Comparison of ENCODE assay signal across 1 cellular context in the genomic region with DNA sequence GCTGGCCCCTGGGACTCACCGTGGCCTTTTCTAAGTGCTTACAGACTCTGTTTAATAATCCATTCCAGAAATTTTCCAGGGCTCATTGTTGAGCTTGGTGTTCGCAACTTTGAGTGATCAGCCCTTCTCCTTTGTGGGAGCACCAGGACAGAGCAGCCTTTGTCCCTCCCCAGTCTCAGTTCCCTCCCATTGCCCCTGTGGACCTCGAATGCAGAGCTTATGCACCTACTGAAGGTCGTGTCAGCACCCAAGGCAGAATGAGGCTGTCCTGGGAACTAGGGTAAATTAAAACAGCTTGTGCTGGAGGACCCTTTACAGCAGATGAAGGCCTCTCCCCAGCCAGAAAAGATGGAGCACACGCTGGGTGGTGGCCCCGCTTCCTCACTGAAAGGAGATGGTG.
TF ChIP-seq lines count a peak whose summit lies in the region.
"Not testable (repeated sequence)": the region's sequence is repeated elsewhere in the genome, so short reads cannot be mapped to it uniquely, and the experiment has no call there.

No MANE protein-coding gene starts in this region.

TF ChIP-seq in HepG2, 621 proteins besides CTCF, POLR2A, EP300 and RAD21 (continued from another document and continues in another):
- TF ChIP-seq, protein P1, sequence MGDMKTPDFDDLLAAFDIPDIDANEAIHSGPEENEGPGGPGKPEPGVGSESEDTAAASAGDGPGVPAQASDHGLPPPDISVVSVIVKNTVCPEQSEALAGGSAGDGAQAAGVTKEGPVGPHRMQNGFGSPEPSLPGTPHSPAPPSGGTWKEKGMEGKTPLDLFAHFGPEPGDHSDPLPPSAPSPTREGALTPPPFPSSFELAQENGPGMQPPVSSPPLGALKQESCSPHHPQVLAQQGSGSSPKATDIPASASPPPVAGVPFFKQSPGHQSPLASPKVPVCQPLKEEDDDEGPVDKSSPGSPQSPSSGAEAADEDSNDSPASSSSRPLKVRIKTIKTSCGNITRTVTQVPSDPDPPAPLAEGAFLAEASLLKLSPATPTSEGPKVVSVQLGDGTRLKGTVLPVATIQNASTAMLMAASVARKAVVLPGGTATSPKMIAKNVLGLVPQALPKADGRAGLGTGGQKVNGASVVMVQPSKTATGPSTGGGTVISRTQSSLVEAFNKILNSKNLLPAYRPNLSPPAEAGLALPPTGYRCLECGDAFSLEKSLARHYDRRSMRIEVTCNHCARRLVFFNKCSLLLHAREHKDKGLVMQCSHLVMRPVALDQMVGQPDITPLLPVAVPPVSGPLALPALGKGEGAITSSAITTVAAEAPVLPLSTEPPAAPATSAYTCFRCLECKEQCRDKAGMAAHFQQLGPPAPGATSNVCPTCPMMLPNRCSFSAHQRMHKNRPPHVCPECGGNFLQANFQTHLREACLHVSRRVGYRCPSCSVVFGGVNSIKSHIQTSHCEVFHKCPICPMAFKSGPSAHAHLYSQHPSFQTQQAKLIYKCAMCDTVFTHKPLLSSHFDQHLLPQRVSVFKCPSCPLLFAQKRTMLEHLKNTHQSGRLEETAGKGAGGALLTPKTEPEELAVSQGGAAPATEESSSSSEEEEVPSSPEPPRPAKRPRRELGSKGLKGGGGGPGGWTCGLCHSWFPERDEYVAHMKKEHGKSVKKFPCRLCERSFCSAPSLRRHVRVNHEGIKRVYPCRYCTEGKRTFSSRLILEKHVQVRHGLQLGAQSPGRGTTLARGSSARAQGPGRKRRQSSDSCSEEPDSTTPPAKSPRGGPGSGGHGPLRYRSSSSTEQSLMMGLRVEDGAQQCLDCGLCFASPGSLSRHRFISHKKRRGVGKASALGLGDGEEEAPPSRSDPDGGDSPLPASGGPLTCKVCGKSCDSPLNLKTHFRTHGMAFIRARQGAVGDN (CRISPR knock-in tag; IDR thresholded peaks at IDR 0.05): peak; percentile 53
- peak; percentile 54; the same call in 1 of the 2 replicates for TF ChIP-seq HDAC2 (CRISPR knock-in tag; IDR thresholded peaks at IDR 0.05)
- TF ChIP-seq FOXA1 (IDR thresholded peaks at IDR 0.05); HNF1A (IDR thresholded peaks at IDR 0.05; ENCODE audit: low read depth); NR2F6 (IDR thresholded peaks at IDR 0.05): not testable (repeated sequence)
- TF ChIP-seq FOXA1 (CRISPR knock-in tag; IDR thresholded peaks at IDR 0.05): 0 out of 2 replicates have a peak, but pooled peaks have one; percentile 27
- 0 out of 2 replicates have a peak, but pooled peaks have one; percentile 30 for TF ChIP-seq ZNF614 (CRISPR knock-in tag; IDR thresholded peaks at IDR 0.05; ENCODE audit: borderline replicate concordance)
- TF ChIP-seq DMAP1 (CRISPR knock-in tag; IDR thresholded peaks at IDR 0.05): peak; percentile 43; the same call in 1 of the 2 replicates
- TF ChIP-seq ZNF124 (CRISPR knock-in tag; IDR thresholded peaks at IDR 0.05): 0 out of 2 replicates have a peak, but pooled peaks have one; percentile 17
- TF ChIP-seq ZGPAT (CRISPR knock-in tag; IDR thresholded peaks at IDR 0.05): peak; percentile 27; the same call in 1 of the 2 replicates
- TF ChIP-seq KAT8 (CRISPR knock-in tag; IDR thresholded peaks at IDR 0.05): 0 out of 2 replicates have a peak, but pooled peaks have one; percentile 31
- TF ChIP-seq ZNF644 (CRISPR knock-in tag; IDR thresholded peaks at IDR 0.05; ENCODE audit: low read depth): peak; percentile 57; the same call in 1 of the 2 replicates
- TF ChIP-seq HNF4A (CRISPR knock-in tag; IDR thresholded peaks at IDR 0.05): peak; percentile 74
- peak; percentile 22; the same call in 1 of the 2 replicates for TF ChIP-seq HNF1A (CRISPR knock-in tag; IDR thresholded peaks at IDR 0.05; ENCODE audit: borderline replicate concordance)
- TF ChIP-seq SP5 (CRISPR knock-in tag; IDR thresholded peaks at IDR 0.05; ENCODE audit: borderline replicate concordance, low read depth): peak; percentile 41
- peak; percentile 39; the same call in 1 of the 2 replicates for TF ChIP-seq SAP130 (CRISPR knock-in tag; IDR thresholded peaks at IDR 0.05; ENCODE audit: low read depth)
- TF ChIP-seq TEAD3 (CRISPR knock-in tag; optimal IDR thresholded peaks at IDR 0.05; ENCODE audit: borderline replicate concordance): peak; percentile 32
- 0 out of 2 replicates have a peak, but pooled peaks have one; percentile 53 for TF ChIP-seq ZSCAN21 (CRISPR knock-in tag; IDR thresholded peaks at IDR 0.05; ENCODE audit: borderline replicate concordance)
- TF ChIP-seq THRA (CRISPR knock-in tag; IDR thresholded peaks at IDR 0.05; ENCODE audit: borderline replicate concordance): 0 out of 2 replicates have a peak, but pooled peaks have one; percentile 28
- TF ChIP-seq, protein P2, sequence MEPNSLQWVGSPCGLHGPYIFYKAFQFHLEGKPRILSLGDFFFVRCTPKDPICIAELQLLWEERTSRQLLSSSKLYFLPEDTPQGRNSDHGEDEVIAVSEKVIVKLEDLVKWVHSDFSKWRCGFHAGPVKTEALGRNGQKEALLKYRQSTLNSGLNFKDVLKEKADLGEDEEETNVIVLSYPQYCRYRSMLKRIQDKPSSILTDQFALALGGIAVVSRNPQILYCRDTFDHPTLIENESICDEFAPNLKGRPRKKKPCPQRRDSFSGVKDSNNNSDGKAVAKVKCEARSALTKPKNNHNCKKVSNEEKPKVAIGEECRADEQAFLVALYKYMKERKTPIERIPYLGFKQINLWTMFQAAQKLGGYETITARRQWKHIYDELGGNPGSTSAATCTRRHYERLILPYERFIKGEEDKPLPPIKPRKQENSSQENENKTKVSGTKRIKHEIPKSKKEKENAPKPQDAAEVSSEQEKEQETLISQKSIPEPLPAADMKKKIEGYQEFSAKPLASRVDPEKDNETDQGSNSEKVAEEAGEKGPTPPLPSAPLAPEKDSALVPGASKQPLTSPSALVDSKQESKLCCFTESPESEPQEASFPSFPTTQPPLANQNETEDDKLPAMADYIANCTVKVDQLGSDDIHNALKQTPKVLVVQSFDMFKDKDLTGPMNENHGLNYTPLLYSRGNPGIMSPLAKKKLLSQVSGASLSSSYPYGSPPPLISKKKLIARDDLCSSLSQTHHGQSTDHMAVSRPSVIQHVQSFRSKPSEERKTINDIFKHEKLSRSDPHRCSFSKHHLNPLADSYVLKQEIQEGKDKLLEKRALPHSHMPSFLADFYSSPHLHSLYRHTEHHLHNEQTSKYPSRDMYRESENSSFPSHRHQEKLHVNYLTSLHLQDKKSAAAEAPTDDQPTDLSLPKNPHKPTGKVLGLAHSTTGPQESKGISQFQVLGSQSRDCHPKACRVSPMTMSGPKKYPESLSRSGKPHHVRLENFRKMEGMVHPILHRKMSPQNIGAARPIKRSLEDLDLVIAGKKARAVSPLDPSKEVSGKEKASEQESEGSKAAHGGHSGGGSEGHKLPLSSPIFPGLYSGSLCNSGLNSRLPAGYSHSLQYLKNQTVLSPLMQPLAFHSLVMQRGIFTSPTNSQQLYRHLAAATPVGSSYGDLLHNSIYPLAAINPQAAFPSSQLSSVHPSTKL (CRISPR knock-in tag; IDR thresholded peaks at IDR 0.05): peak; percentile 38; the same call in 1 of the 2 replicates
- TF ChIP-seq TFDP1 (CRISPR knock-in tag; IDR thresholded peaks at IDR 0.05; ENCODE audit: borderline replicate concordance): peak; percentile 76; the same call in 1 of the 2 replicates
- TF ChIP-seq, protein P3, sequence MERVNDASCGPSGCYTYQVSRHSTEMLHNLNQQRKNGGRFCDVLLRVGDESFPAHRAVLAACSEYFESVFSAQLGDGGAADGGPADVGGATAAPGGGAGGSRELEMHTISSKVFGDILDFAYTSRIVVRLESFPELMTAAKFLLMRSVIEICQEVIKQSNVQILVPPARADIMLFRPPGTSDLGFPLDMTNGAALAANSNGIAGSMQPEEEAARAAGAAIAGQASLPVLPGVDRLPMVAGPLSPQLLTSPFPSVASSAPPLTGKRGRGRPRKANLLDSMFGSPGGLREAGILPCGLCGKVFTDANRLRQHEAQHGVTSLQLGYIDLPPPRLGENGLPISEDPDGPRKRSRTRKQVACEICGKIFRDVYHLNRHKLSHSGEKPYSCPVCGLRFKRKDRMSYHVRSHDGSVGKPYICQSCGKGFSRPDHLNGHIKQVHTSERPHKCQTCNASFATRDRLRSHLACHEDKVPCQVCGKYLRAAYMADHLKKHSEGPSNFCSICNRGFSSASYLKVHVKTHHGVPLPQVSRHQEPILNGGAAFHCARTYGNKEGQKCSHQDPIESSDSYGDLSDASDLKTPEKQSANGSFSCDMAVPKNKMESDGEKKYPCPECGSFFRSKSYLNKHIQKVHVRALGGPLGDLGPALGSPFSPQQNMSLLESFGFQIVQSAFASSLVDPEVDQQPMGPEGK (CRISPR knock-in tag; IDR thresholded peaks at IDR 0.05): peak; percentile 73
- peak; percentile 29; the same call in 1 of the 2 replicates for TF ChIP-seq ZFY (CRISPR knock-in tag; IDR thresholded peaks at IDR 0.05)
- 0 out of 2 replicates have a peak, but pooled peaks have one; percentile 39 for TF ChIP-seq TFDP2 (CRISPR knock-in tag; IDR thresholded peaks at IDR 0.05)
- TF ChIP-seq ZNF263 (CRISPR knock-in tag; IDR thresholded peaks at IDR 0.05): peak; percentile 97
- TF ChIP-seq SOX5 (CRISPR knock-in tag; IDR thresholded peaks at IDR 0.05; ENCODE audit: borderline replicate concordance): peak; percentile 61; the same call in 1 of the 2 replicates
- TF ChIP-seq ISL2 (CRISPR knock-in tag; IDR thresholded peaks at IDR 0.05): 0 out of 2 replicates have a peak, but pooled peaks have one; percentile 28
- TF ChIP-seq ZNF292 (CRISPR knock-in tag; IDR thresholded peaks at IDR 0.05; ENCODE audit: borderline replicate concordance, low read depth): peak; percentile 23; the same call in 1 of the 2 replicates
- peak; percentile 47; the same call in 1 of the 2 replicates for TF ChIP-seq NR2F6 (CRISPR knock-in tag; IDR thresholded peaks at IDR 0.05)
- peak; percentile 35; the same call in 1 of the 2 replicates for TF ChIP-seq ZNF331 (CRISPR knock-in tag; IDR thresholded peaks at IDR 0.05)
